Comparison of ENCODE assay signal across 22 cellular contexts in genomic region chr3:62436785-62437184, GRCh38.
A peak's percentile ranks its signal among the peaks of the same experiment; 100 is the strongest.
DNase-seq lines count a peak whose midpoint lies in the region; FAIRE-seq and TF ChIP-seq lines count a peak whose summit lies in the region.
"Had no signal": no experiment of that assay in that cellular context is flagged by ENCODE, and none has a peak within 500 bp of the region (broad histone marks: within the 10 kb centered on the region; RNA-seq: fewer than 3 reads in every experiment).

No MANE protein-coding gene starts in this region.

- TF ChIP-seq POLR2A in H1 (IDR thresholded peaks at IDR 0.05; ENCODE audit: control extremely low read depth in 1 of 2, low read depth in 2 of 2, low read length in 2 of 2): no peak
- TF ChIP-seq POLR2A in ovary (IDR thresholded peaks at IDR 0.05): no peak

- intact Hi-C loops in ovary (cut with DNase I): no loop called here

- no peaks in the 10 kb centered on the region for H4K20me1 ChIP-seq in H1 (replicated peaks in 1 of 2; ENCODE audit: control insufficient read depth in 1 of 2, insufficient read depth in 2 of 2, low read length in 2 of 2)
- H4K20me1 ChIP-seq: BLaER1 treated with 17β-estradiol and CSF1 and Interleukin-3, amounts not matched to agents 10 nM and 100 nM had no signal

- H2BK20ac ChIP-seq in H1 (ENCODE audit: low read length): peak overlapping the region; percentile 75; the same call in 1 of the 2 replicates

- H3K23ac ChIP-seq in H1 (ENCODE audit: insufficient read length): no peak overlapping the region

- no peak overlapping the region for H3K14ac ChIP-seq in H1 (ENCODE audit: insufficient read length)

- TF ChIP-seq EP300 in H1 (IDR thresholded peaks at IDR 0.05; ENCODE audit: borderline replicate concordance in 1 of 2, low read depth in 2 of 2, low read length in 2 of 2): no peak
- TF ChIP-seq EP300 in ovary (IDR thresholded peaks at IDR 0.05): no peak

- FAIRE-seq in H1 (lab: Jason Lieb, UNC): no peak
- FAIRE-seq: A549, GM12891, GM19239, H54 had no signal

- H3K27ac ChIP-seq in VCaP: peak overlapping the region; percentile 37
- no peak overlapping the region for H3K27ac ChIP-seq in H1 (ENCODE audit: low read depth, low read length)
- no peak overlapping the region for H3K27ac ChIP-seq in ovary
- H3K27ac ChIP-seq: 22Rv1; A549; BLaER1 treated with 17β-estradiol and CSF1 and Interleukin-3, amounts not matched to agents 10 nM and 100 nM; GM23248; HL-60 had no signal

- H3K27me3 ChIP-seq in H1 (replicated peaks in 1 of 4; ENCODE audit: control insufficient read depth in 3 of 4, extremely low read depth in 1 of 4, insufficient read depth in 3 of 4, low read length in 3 of 4) (peaks cover 0 to 4% (median 2%) of the 10 kb centered on the region in 4 experiments; a peak in 2 of 7 replicates), ovary (no peaks in the 10 kb centered on the region)
- H3K27me3 ChIP-seq: BLaER1 treated with 17β-estradiol and CSF1 and Interleukin-3, amounts not matched to agents 10 nM and 100 nM had no signal

- no peak overlapping the region for H2BK5ac ChIP-seq in H1 (ENCODE audit: low read depth, low read length)

- TF ChIP-seq CTCF in AG10803 (conservative IDR thresholded peaks at IDR 0.05; ENCODE audit: low read length): no peak
- TF ChIP-seq CTCF in VCaP (conservative IDR thresholded peaks at IDR 0.05): no peak
- TF ChIP-seq CTCF in H1 (IDR thresholded peaks at IDR 0.05; ENCODE audit: control extremely low read depth in 1 of 3, insufficient read depth in 1 of 3, low read depth in 1 of 3, low read length in 3 of 3): no peak
- TF ChIP-seq CTCF in ovary (IDR thresholded peaks at IDR 0.05): no peak

- WGBS in H1 (ENCODE audit: extremely low coverage in 1 of 2, insufficient coverage in 1 of 2, insufficient read length in 1 of 2, insufficient replicate concordance in 2 of 2, low coverage in 1 of 2, low lambda C conversion rate in 2 of 2, missing lambda C conversion rate in 1 of 2), 2 experiments: 86 to 100% methylated on average over 2 to 7 of the region's 7 CpGs
- 65 to 76% (median 66%) methylated on average over 7 of the region's 7 CpGs for WGBS in ovary, 3 donors

- H3K4ac ChIP-seq in H1 (replicated peaks; ENCODE audit: insufficient read length, low read depth, low read length): no peak overlapping the region

- H2AK5ac ChIP-seq in H1 (ENCODE audit: low read depth, low read length): no peak overlapping the region

- H3K18ac ChIP-seq in H1 (ENCODE audit: extremely low read depth, low read length): no peak overlapping the region

- H3K9ac ChIP-seq in H1 (replicated peaks in 1 of 4; ENCODE audit: extremely low read depth in 1 of 4, low read depth in 3 of 4, low read length in 3 of 4): no peak overlapping the region
- H3K9ac ChIP-seq: BLaER1 treated with 17β-estradiol and CSF1 and Interleukin-3, amounts not matched to agents 10 nM and 100 nM; GM23248 had no signal

- H3K79me1 ChIP-seq in H1 (ENCODE audit: low read depth, low read length): no peaks in the 10 kb centered on the region

- no peak overlapping the region for H2BK12ac ChIP-seq in H1 (ENCODE audit: low read depth, low read length)

- H3K4me2 ChIP-seq in H1 (ENCODE audit: insufficient read depth in 1 of 2, low read depth in 2 of 2, low read length in 2 of 2): no peak overlapping the region
- H3K4me2 ChIP-seq: A549; BLaER1 treated with 17β-estradiol and CSF1 and Interleukin-3, amounts not matched to agents 10 nM and 100 nM had no signal

- H3K9me3 ChIP-seq in H1 (ENCODE audit: insufficient read depth in 2 of 2, low read depth in 1 of 2, low read length in 1 of 2): no peaks in the 10 kb centered on the region
- H3K9me3 ChIP-seq in ovary: no peaks in the 10 kb centered on the region
- H3K9me3 ChIP-seq: A549; BLaER1 treated with 17β-estradiol and CSF1 and Interleukin-3, amounts not matched to agents 10 nM and 100 nM had no signal

- no peak for TF ChIP-seq RAD21 in H1 (IDR thresholded peaks at IDR 0.05 in 1 of 2, conservative IDR thresholded peaks at IDR 0.05 in 1 of 2; ENCODE audit: low read depth in 2 of 2, low read length in 2 of 2)

- H3K79me2 ChIP-seq in H1 (ENCODE audit: control insufficient read depth in 1 of 2, insufficient read depth in 2 of 2, low read length in 2 of 2): no peaks in the 10 kb centered on the region

- no peak overlapping the region for H4K91ac ChIP-seq in H1 (replicated peaks; ENCODE audit: insufficient read length, low read length)

- H2BK120ac ChIP-seq in H1 (replicated peaks; ENCODE audit: low read depth, low read length): no peak overlapping the region

- peaks cover 2 to 18% (median 16%) of the 10 kb centered on the region in 4 experiments; a peak in 6 of 7 replicates for H3K4me1 ChIP-seq in H1 (replicated peaks in 1 of 4; ENCODE audit: control insufficient read depth in 3 of 4, insufficient read depth in 4 of 4, low read length in 3 of 4)
- H3K4me1 ChIP-seq in ovary (ENCODE audit: insufficient read depth): no peaks in the 10 kb centered on the region
- H3K4me1 ChIP-seq: A549 had no signal

- no peaks in the 10 kb centered on the region for H3K36me3 ChIP-seq in H1 (ENCODE audit: control insufficient read depth in 2 of 4, insufficient read depth in 4 of 4, low read length in 3 of 4)
- H3K36me3 ChIP-seq in ovary: no peaks in the 10 kb centered on the region
- H3K36me3 ChIP-seq: BLaER1 treated with 17β-estradiol and CSF1 and Interleukin-3, amounts not matched to agents 10 nM and 100 nM had no signal

- POLR2A ChIA-PET in H1 (lab: Charles Lee; ENCODE audit: partially characterized antibody): interaction anchor here (0.9 to 1.0 kb wide), 2 partner anchors 14 to 21 kb away, joined by 3 read pairs; no protein-coding TSS in a partner anchor

- no peak overlapping the region for H3K56ac ChIP-seq in H1 (replicated peaks; ENCODE audit: insufficient read length, low read depth, low read length)

- H2AFZ ChIP-seq in H1 (ENCODE audit: low read length): no peak overlapping the region
- H2AFZ ChIP-seq: GM23248 had no signal

- H3K4me3 ChIP-seq in AG10803 (ENCODE audit: low read length) (no peak overlapping the region), H1 (ENCODE audit: extremely low read depth in 1 of 4, insufficient read depth in 2 of 4, low read depth in 3 of 4, low read length in 4 of 4) (no peak overlapping the region), ovary (no peak overlapping the region)
- H3K4me3 ChIP-seq: A549; BLaER1 treated with 17β-estradiol and CSF1 and Interleukin-3, amounts not matched to agents 10 nM and 100 nM; GM23248 had no signal

- no peak overlapping the region for H4K5ac ChIP-seq in H1 (ENCODE audit: insufficient read length, low read depth, low read length)

- H2BK15ac ChIP-seq in H1 (ENCODE audit: low read length): no peak overlapping the region

- CTCF ChIA-PET in H1 (lab: Charles Lee; ENCODE audit: partially characterized antibody): interaction anchor here (0.5 to 3.4 kb wide), 12 partner anchors 8 to 1245 kb away, joined by 3 to 14 read pairs (median 3); no protein-coding TSS in a partner anchor

- H4K8ac ChIP-seq in H1 (ENCODE audit: extremely low read depth, insufficient read depth, low read length): no peak overlapping the region

- no peaks in the 10 kb centered on the region; the same call in 1 of the 2 replicates for H3K23me2 ChIP-seq in H1 (ENCODE audit: low read depth, low read length)

- peak; percentile 13 for DNase-seq in AG10803 (ENCODE audit: low read depth)
- DNase-seq in H1 (ENCODE audit: low read depth in 1 of 2, low spot score in 2 of 2): no peak
- DNase-seq in medulla oblongata (ENCODE audit: extremely low spot score): peak; percentile 6
- DNase-seq in DMS153 treated with DMSO at 0.1 percent for 48 hours (lab: John Stamatoyannopoulos, UW; ENCODE audit: unreplicated experiment): no peak
- DNase-seq in ovary: no peak
- no peak for DNase-seq in NCI-H2196 (lab: John Stamatoyannopoulos, UW; ENCODE audit: unreplicated experiment)
- DNase-seq: Calu3; CD8-positive, alpha-beta T cell; DMS53; DND-41; EL; GM23248; HCEC 1CT; HFFc6 had no signal

TF ChIP-seq in H1, 55 proteins besides CTCF, POLR2A, EP300 and RAD21 (continues in another document):
- no peak for TF ChIP-seq CBX5 (IDR thresholded peaks at IDR 0.05; ENCODE audit: low read depth, low read length)

Comparison
In these comparisons a context has a peak if more than half of its experiments do, and no peak if none do; other contexts are left out.
1. DNase-seq: peak in AG10803 (single experiment) and medulla oblongata (single experiment); none in H1 (0 of 2), DMS153 treated with DMSO at 0.1 percent for 48 hours (single experiment), ovary (0 of 5) and NCI-H2196 (single experiment).